Comparison of ENCODE assay signal across 10 cellular contexts in genomic region chr5:172455087-172455381, GRCh38. TPM values are rescaled to one million over a fixed set of nuclear protein-coding genes. Genes with fewer than 3 reads are reported as not detected.
DNase-seq lines count a peak whose midpoint lies in the region; ATAC-seq and TF ChIP-seq lines count a peak whose summit lies in the region.
"Had no signal": no experiment of that assay in that cellular context is flagged by ENCODE, and none has a peak within 500 bp of the region (broad histone marks: within the 10 kb centered on the region; RNA-seq: fewer than 3 reads in every experiment).

No MANE protein-coding gene starts in this region.

- H3K9me3 Mint-ChIP-seq in activated CD8-positive, alpha-beta memory T cell treated with anti-CD3 and anti-CD28 coated beads, Interleukin-2, amount 10 ng/mL, durations not matched to agents 7 days and 5 days (ENCODE audit: low read depth): no peaks in the 10 kb centered on the region

- no peaks in the 10 kb centered on the region for H3K36me3 Mint-ChIP-seq in activated CD8-positive, alpha-beta memory T cell treated with anti-CD3 and anti-CD28 coated beads, Interleukin-2, amount 10 ng/mL, durations not matched to agents 7 days and 5 days

- no peak for TF ChIP-seq POLR2A in right lobe of liver (IDR thresholded peaks at IDR 0.05)

- WGBS in right lobe of liver (ENCODE audit: insufficient coverage, low coverage, low lambda C conversion rate, missing lambda C conversion rate): 88% methylated on average over 8 of the region's 8 CpGs

- H3K27ac Mint-ChIP-seq in activated CD8-positive, alpha-beta memory T cell treated with anti-CD3 and anti-CD28 coated beads, Interleukin-2, amount 10 ng/mL, durations not matched to agents 7 days and 5 days: no peak overlapping the region

- H3K4me1 ChIP-seq in right lobe of liver: no peaks in the 10 kb centered on the region
- peaks cover 12 to 50% of the 10 kb centered on the region in 2 donors for H3K4me1 ChIP-seq in thoracic aorta (ENCODE audit: control insufficient read depth in 1 of 2, low read depth in 2 of 2)

- CTCF ChIA-PET in activated CD8-positive, alpha-beta memory T cell treated with anti-CD3 and anti-CD28 coated beads, Interleukin-2, amount 10 ng/mL, durations not matched to agents 7 days and 5 days (lab: Charles Lee): no interaction called here

- in situ Hi-C loops in astrocyte of the cerebellum (cut with HindIII; ENCODE audit: low sequenced_read_pairs): no loop called here

- H3K4me3 ChIP-seq in astrocyte of the cerebellum (ENCODE audit: low read depth, low read length) (peak overlapping the region; percentile 41), right lobe of liver (peak overlapping the region in 2 of 3 donors; percentile 51 to 76), thoracic aorta (peak overlapping the region; percentile 77)

- no peak for DNase-seq in activated CD8-positive, alpha-beta memory T cell treated with anti-CD3 and anti-CD28 coated beads, Interleukin-2, amount 10 ng/mL, durations not matched to agents 7 days and 5 days
- no peak for DNase-seq in activated CD8-positive, alpha-beta memory T cell treated with anti-CD3 and anti-CD28 coated beads, Interleukin-2, amount 50 U/mL, for 48 hours
- DNase-seq in astrocyte of the cerebellum (ENCODE audit: low read depth): no peak
- DNase-seq in right lobe of liver: no peak
- no peak for DNase-seq in thoracic aorta (ENCODE audit: low spot score)
- DNase-seq in effector CD8-positive, alpha-beta T cell (lab: John Stamatoyannopoulos, UW): no peak
- DNase-seq in NCI-H128 (lab: John Stamatoyannopoulos, UW; ENCODE audit: unreplicated experiment): no peak
- no peak for DNase-seq in NCI-H510A (lab: John Stamatoyannopoulos, UW)
- DNase-seq: AML-193, NCI-H1092 had no signal

- H3K27ac ChIP-seq in right lobe of liver (no peak overlapping the region), thoracic aorta (no peak overlapping the region)

- no peaks in the 10 kb centered on the region for H3K9me3 ChIP-seq in right lobe of liver
- H3K9me3 ChIP-seq in thoracic aorta: no peaks in the 10 kb centered on the region

- TF ChIP-seq CTCF in astrocyte of the cerebellum (IDR thresholded peaks at IDR 0.05; ENCODE audit: low read depth, low read length, missing control alignments): no peak
- no peak for TF ChIP-seq CTCF in right lobe of liver (IDR thresholded peaks at IDR 0.05)
- no peak for TF ChIP-seq CTCF in thoracic aorta (IDR thresholded peaks at IDR 0.05)

- H3K4me1 Mint-ChIP-seq in activated CD8-positive, alpha-beta memory T cell treated with anti-CD3 and anti-CD28 coated beads, Interleukin-2, amount 10 ng/mL, durations not matched to agents 7 days and 5 days: peaks cover 5% of the 10 kb centered on the region

- intact Hi-C loops in right lobe of liver (cut with DNase I): no loop called here

- H3K4me3 Mint-ChIP-seq in activated CD8-positive, alpha-beta memory T cell treated with anti-CD3 and anti-CD28 coated beads, Interleukin-2, amount 10 ng/mL, durations not matched to agents 7 days and 5 days: peak overlapping the region; percentile 64

- H3K36me3 ChIP-seq in right lobe of liver (no peaks in the 10 kb centered on the region), thoracic aorta (no peaks in the 10 kb centered on the region)

- no peak for ATAC-seq in activated CD8-positive, alpha-beta memory T cell treated with anti-CD3 and anti-CD28 coated beads, Interleukin-2, amount 10 ng/mL, durations not matched to agents 7 days and 5 days
- ATAC-seq in right lobe of liver (no peak), thoracic aorta (ENCODE audit: insufficient number of reproducible peaks, low FRiP score, low read depth) (no peak)

- H3K27me3 ChIP-seq in right lobe of liver: no peaks in the 10 kb centered on the region
- H3K27me3 ChIP-seq in thoracic aorta (replicated peaks; ENCODE audit: insufficient read depth): no peaks in the 10 kb centered on the region

- H3K27me3 Mint-ChIP-seq in activated CD8-positive, alpha-beta memory T cell treated with anti-CD3 and anti-CD28 coated beads, Interleukin-2, amount 10 ng/mL, durations not matched to agents 7 days and 5 days: peaks cover 65% of the 10 kb centered on the region

RNA-seq across cellular contexts. Expression of gene SH3PXD2B, which starts 0.7 kb away (rescaled TPM):
- total RNA-seq in activated CD8-positive, alpha-beta memory T cell treated with anti-CD3 and anti-CD28 coated beads, Interleukin-2, amount 10 ng/mL, durations not matched to agents 7 days and 5 days: under 1 TPM; 0.06 to 0.12 TPM
- total RNA-seq in right lobe of liver (1 to 10 TPM; 2.5 to 6.8 (median 5.2) TPM), thoracic aorta (10 to 100 TPM; 31.4 to 42.0 TPM)

Comparison
In these comparisons a context has a peak if more than half of its experiments do, and no peak if none do; other contexts are left out.
1. RNA of gene SH3PXD2B, which starts 0.7 kb away (total RNA-seq): 31.4 to 42.0 TPM in thoracic aorta; 2.5 to 6.8 TPM in right lobe of liver and 0.06 to 0.12 TPM in activated CD8-positive, alpha-beta memory T cell treated with anti-CD3 and anti-CD28 coated beads, Interleukin-2, amount 10 ng/mL, durations not matched to agents 7 days and 5 days; every median in the first group is over 4 times any median in the second.
2. Peak in every context shown above with its lines, with median percentiles within 50 percentile points of each other: H3K4me3 ChIP-seq.